In genomic region chr16:10935491-10935890, GRCh38 we compare ENCODE assay signal across 20 cellular contexts. TPM values are rescaled to one million over a fixed set of nuclear protein-coding genes. Genes with fewer than 3 reads are reported as not detected.
DNase-seq lines count a peak whose midpoint lies in the region; ATAC-seq and TF ChIP-seq lines count a peak whose summit lies in the region.
"Had no signal": no experiment of that assay in that cellular context is flagged by ENCODE, and none has a peak within 500 bp of the region (broad histone marks: within the 10 kb centered on the region; RNA-seq: fewer than 3 reads in every experiment).

No MANE protein-coding gene starts in this region.

- intact Hi-C loops in heart right ventricle (cut with DNase I) (loop anchor here in 1 of 10 donors (10.0 kb wide), 1 partner anchor 611 kb away; no protein-coding TSS in a partner anchor), Right ventricle myocardium superior (cut with DNase I) (no loop called here), tibial artery (cut with DNase I; ENCODE audit: low total_unique reads) (no loop called here)

- H3K9me3 ChIP-seq in heart right ventricle (no peaks in the 10 kb centered on the region), tibial artery (no peaks in the 10 kb centered on the region)
- H3K9me3 ChIP-seq: testis had no signal

- H3K4me3 Mint-ChIP-seq in stimulated activated memory B cell treated with anti-CD40 and anti-IgM and Interleukin-4, amounts not matched to agents 10 μg/mL and 1 μg/mL and 100 μg/mL, for 72 hours = no peak overlapping the region
- H3K4me3 Mint-ChIP-seq: dendritic cell treated with granulocyte-macrophage colony-stimulating factor and Interleukin-4, amounts not matched to agents 40 ng/mL and 50 ng/mL, for 4 days; mesothelial cell of epicardium had no signal

- DNase-seq in heart right ventricle = no peak
- DNase-seq in Right ventricle myocardium superior = no peak
- peak; percentile 30 for DNase-seq in NCI-H524 treated with DMSO at 0.1 percent for 48 hours (lab: John Stamatoyannopoulos, UW)
- DNase-seq in cerebellar cortex (ENCODE audit: low spot score) = peak; percentile 73
- no peak for DNase-seq in NK-92 (lab: John Stamatoyannopoulos, UW; ENCODE audit: unreplicated experiment)
- DNase-seq in tibial artery = no peak
- DNase-seq in NCI-H1048 (lab: John Stamatoyannopoulos, UW) = no peak
- DNase-seq: activated CD4-positive, alpha-beta T cell treated with anti-CD3 and anti-CD28 coated beads for 1 hour; activated CD8-positive, alpha-beta memory T cell treated with anti-CD3 and anti-CD28 coated beads for 24 hours; KBM-7; kidney glomerular epithelial cell; NCI-H2081; T1000; testis had no signal

- TF ChIP-seq CTCF in heart right ventricle (IDR thresholded peaks at IDR 0.05) = no peak
- no peak for TF ChIP-seq CTCF in tibial artery (IDR thresholded peaks at IDR 0.05)

- H3K4me1 Mint-ChIP-seq in stimulated activated memory B cell treated with anti-CD40 and anti-IgM and Interleukin-4, amounts not matched to agents 10 μg/mL and 1 μg/mL and 100 μg/mL, for 72 hours = peaks cover 92% of the 10 kb centered on the region

- H3K4me1 ChIP-seq in heart right ventricle (peaks cover 39 to 97% (median 91%) of the 10 kb centered on the region in 9 donors), tibial artery (peaks cover 0 to 76% (median 60%) of the 10 kb centered on the region in 4 donors)

- H3K36me3 Mint-ChIP-seq in stimulated activated memory B cell treated with anti-CD40 and anti-IgM and Interleukin-4, amounts not matched to agents 10 μg/mL and 1 μg/mL and 100 μg/mL, for 72 hours = peaks cover 36% of the 10 kb centered on the region
- H3K36me3 Mint-ChIP-seq: mesothelial cell of epicardium had no signal

- H3K4me3 ChIP-seq in heart right ventricle (no peak overlapping the region), tibial artery (no peak overlapping the region)
- H3K4me3 ChIP-seq: testis had no signal

- no peaks in the 10 kb centered on the region for H3K9me3 Mint-ChIP-seq in stimulated activated memory B cell treated with anti-CD40 and anti-IgM and Interleukin-4, amounts not matched to agents 10 μg/mL and 1 μg/mL and 100 μg/mL, for 72 hours
- H3K9me3 Mint-ChIP-seq: dendritic cell treated with granulocyte-macrophage colony-stimulating factor and Interleukin-4, amounts not matched to agents 40 ng/mL and 50 ng/mL, for 4 days; mesothelial cell of epicardium had no signal

- H3K27me3 ChIP-seq in heart right ventricle = no peaks in the 10 kb centered on the region
- H3K27me3 ChIP-seq in tibial artery = no peaks in the 10 kb centered on the region
- H3K27me3 ChIP-seq: testis had no signal

- peak overlapping the region; percentile 30 for H3K27ac Mint-ChIP-seq in stimulated activated memory B cell treated with anti-CD40 and anti-IgM and Interleukin-4, amounts not matched to agents 10 μg/mL and 1 μg/mL and 100 μg/mL, for 72 hours
- H3K27ac Mint-ChIP-seq: dendritic cell treated with granulocyte-macrophage colony-stimulating factor and Interleukin-4, amounts not matched to agents 40 ng/mL and 50 ng/mL, for 4 days; mesothelial cell of epicardium had no signal

- peaks cover 0 to 43% (median 8%) of the 10 kb centered on the region in 9 donors for H3K36me3 ChIP-seq in heart right ventricle
- peaks cover 0 to 23% (median 11%) of the 10 kb centered on the region in 3 donors for H3K36me3 ChIP-seq in tibial artery

- ATAC-seq in heart right ventricle = no peak
- ATAC-seq in Right ventricle myocardium superior (ENCODE audit: poor library complexity) = no peak
- no peak for ATAC-seq in stimulated activated memory B cell treated with anti-CD40 and anti-IgM and Interleukin-4, amounts not matched to agents 10 μg/mL and 1 μg/mL and 100 μg/mL, for 72 hours
- ATAC-seq: Panc1 had no signal

- no peaks in the 10 kb centered on the region for H3K27me3 Mint-ChIP-seq in stimulated activated memory B cell treated with anti-CD40 and anti-IgM and Interleukin-4, amounts not matched to agents 10 μg/mL and 1 μg/mL and 100 μg/mL, for 72 hours
- H3K27me3 Mint-ChIP-seq: dendritic cell treated with granulocyte-macrophage colony-stimulating factor and Interleukin-4, amounts not matched to agents 40 ng/mL and 50 ng/mL, for 4 days had no signal

- H3K27ac ChIP-seq in heart right ventricle = peak overlapping the region in 7 of 10 donors; percentile 4 to 58 (median 39)
- H3K27ac ChIP-seq in tibial artery = no peak overlapping the region
- H3K27ac ChIP-seq: epithelial cell of prostate, testis had no signal

- WGBS in heart right ventricle, 2 donors = 20 to 21% methylated on average over 3 of the region's 3 CpGs

RNA-seq across cellular contexts. Expression of gene DEXI, which starts 6.8 kb away (rescaled TPM):
- total RNA-seq in heart right ventricle = 100 to 1,000 TPM in 4 of 10 donors, 10 to 100 TPM in 6; 68.8 to 109 (median 81.6) TPM
- 100 to 1,000 TPM in 1 of 2 donors, 10 to 100 TPM in 1; 91.4 to 104 TPM for polyA plus RNA-seq in heart right ventricle
- 112 TPM for total RNA-seq in Right ventricle myocardium superior

RNA-seq across cellular contexts. Expression of gene CLEC16A, which starts 8.9 kb away (rescaled TPM):
- 10 to 100 TPM; 17.2 to 30.8 (median 23.2) TPM for total RNA-seq in heart right ventricle
- polyA plus RNA-seq in heart right ventricle = 10 to 100 TPM; 12.1 to 16.7 TPM
- 20.9 TPM for total RNA-seq in Right ventricle myocardium superior

RNA-seq across cellular contexts. Expression of gene CIITA, which starts 58.5 kb away (rescaled TPM):
- 10 to 100 TPM in 3 of 10 donors, 1 to 10 TPM in 7; 5.1 to 50.8 (median 8.7) TPM for total RNA-seq in heart right ventricle
- 10 to 100 TPM in 1 of 2 donors, 1 to 10 TPM in 1; 2.1 to 25.3 TPM for polyA plus RNA-seq in heart right ventricle
- total RNA-seq in Right ventricle myocardium superior = 7.9 TPM
- total RNA-seq: Daoy had no signal

Comparison
In these comparisons a context has a peak if more than half of its experiments do, and no peak if none do; other contexts are left out.
1. DNase-seq: peak in NCI-H524 treated with DMSO at 0.1 percent for 48 hours (single experiment) and cerebellar cortex (single experiment); none in heart right ventricle (0 of 2), Right ventricle myocardium superior (single experiment), NK-92 (single experiment), tibial artery (0 of 2) and NCI-H1048 (single experiment).
2. H3K27ac ChIP-seq: peak in heart right ventricle (7 of 10); none in tibial artery (0 of 2).